8 cellular contexts compared by ENCODE assay signal in the genomic region with DNA sequence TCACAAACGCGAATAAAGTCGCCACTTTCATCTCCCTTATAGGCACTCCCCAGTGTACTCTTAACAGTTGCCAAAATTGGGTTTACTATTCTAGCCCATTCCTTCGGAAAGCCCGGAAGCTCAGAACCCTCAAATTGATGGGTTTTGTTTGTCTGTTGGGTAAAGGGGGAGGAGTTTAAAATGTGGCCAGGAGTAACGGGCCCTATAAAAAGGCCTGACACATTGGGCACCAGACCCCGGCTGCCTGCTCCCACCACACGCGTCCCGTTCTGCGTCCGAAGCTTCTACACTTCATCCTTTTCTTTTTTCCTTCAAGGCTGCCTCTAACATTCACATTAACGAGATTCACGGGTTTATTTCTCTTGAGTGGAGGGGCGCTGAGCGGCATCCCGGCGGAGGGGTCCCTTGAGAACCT. TPM values are rescaled to one million over a fixed set of nuclear protein-coding genes. Genes with fewer than 3 reads are reported as not detected.
A peak's percentile ranks its signal among the peaks of the same experiment; 100 is the strongest.
DNase-seq lines count a peak whose midpoint lies in the region; TF ChIP-seq lines count a peak whose summit lies in the region.

No MANE protein-coding gene starts in this region.

- H3K9ac ChIP-seq in SU-DHL-6 (ENCODE audit: low read length) (peak overlapping the region; percentile 68), subcutaneous abdominal adipose tissue (ENCODE audit: low read length in 5 of 5) (peak overlapping the region in 3 of 5 donors; percentile 58 to 89 (median 70))

- CTCF ChIA-PET in GM10248 (lab: Yijun Ruan, JAX) = interaction anchor here (0.7 to 17.8 kb wide), 45 partner anchors 10 to 229 kb away, joined by 3 to 260 read pairs (median 4); a partner anchor contains a TSS

- no peaks in the 10 kb centered on the region for H3K27me3 ChIP-seq in SU-DHL-6 (ENCODE audit: low read length)
- H3K27me3 ChIP-seq in hepatocyte = no peaks in the 10 kb centered on the region
- H3K27me3 ChIP-seq in subcutaneous abdominal adipose tissue (ENCODE audit: control insufficient read depth in 5 of 5, insufficient read depth in 4 of 5, low read length in 5 of 5) = no peaks in the 10 kb centered on the region

- H3K9me2 ChIP-seq in SU-DHL-6 (replicated peaks; ENCODE audit: insufficient read depth, low read length) (no peaks in the 10 kb centered on the region), hepatocyte (replicated peaks; ENCODE audit: insufficient read depth) (no peaks in the 10 kb centered on the region)

- TF ChIP-seq CTCF in SU-DHL-6 (IDR thresholded peaks at IDR 0.05; ENCODE audit: insufficient read depth, low read length, poor library complexity, severe bottlenecking) = no peak
- no peak for TF ChIP-seq CTCF in hepatocyte (IDR thresholded peaks at IDR 0.05; ENCODE audit: poor library complexity)
- TF ChIP-seq CTCF in GM10248 (IDR thresholded peaks at IDR 0.05; ENCODE audit: control extremely low read depth, extremely low read depth, low read depth, missing control alignments) = no peak

- H3K9me3 ChIP-seq in SU-DHL-6 (ENCODE audit: insufficient read depth, low read length) (no peaks in the 10 kb centered on the region), hepatocyte (ENCODE audit: low read depth) (no peaks in the 10 kb centered on the region), subcutaneous abdominal adipose tissue (ENCODE audit: control insufficient read depth in 5 of 5, low read length in 5 of 5) (no peaks in the 10 kb centered on the region)

- peaks cover 3% of the 10 kb centered on the region; the same call in 1 of the 2 replicates for H3F3A ChIP-seq in SU-DHL-6 (ENCODE audit: insufficient read depth)

- peaks cover 25% of the 10 kb centered on the region for H3K4me1 Mint-ChIP-seq in activated naive CD4-positive, alpha-beta T cell treated with anti-CD3 and anti-CD28 coated beads, Interleukin-2, amount 50 U/mL, for 24 hours

- peaks cover 3% of the 10 kb centered on the region for H3K4me1 ChIP-seq in hepatocyte (ENCODE audit: insufficient read depth)
- peaks cover 2 to 13% (median 11%) of the 10 kb centered on the region in 5 donors for H3K4me1 ChIP-seq in subcutaneous abdominal adipose tissue (ENCODE audit: control insufficient read depth in 5 of 5, insufficient read depth in 5 of 5, low read length in 5 of 5)

- peak overlapping the region; percentile 91 for H3K27ac Mint-ChIP-seq in activated naive CD4-positive, alpha-beta T cell treated with anti-CD3 and anti-CD28 coated beads, Interleukin-2, amount 50 U/mL, for 24 hours

- H3K36me3 ChIP-seq in SU-DHL-6 (ENCODE audit: low read length) = no peaks in the 10 kb centered on the region
- no peaks in the 10 kb centered on the region for H3K36me3 ChIP-seq in hepatocyte (replicated peaks; ENCODE audit: insufficient read depth, low read depth)
- H3K36me3 ChIP-seq in subcutaneous abdominal adipose tissue (ENCODE audit: control insufficient read depth in 5 of 5, insufficient read depth in 5 of 5, low read length in 5 of 5) = peaks cover 14 to 19% (median 15%) of the 10 kb centered on the region in 5 donors

- no peak for DNase-seq in activated naive CD4-positive, alpha-beta T cell treated with Interleukin-2 at 50 U/mL for 16 hours
- no peak for DNase-seq in hepatocyte (ENCODE audit: low spot score)
- DNase-seq in H4 (ENCODE audit: low spot score) = no peak
- DNase-seq in GM10248 (ENCODE audit: extremely low spot score) = no peak
- DNase-seq in NCI-H524 (lab: John Stamatoyannopoulos, UW) = no peak

- no peak overlapping the region for H3K27ac ChIP-seq in SU-DHL-6 (ENCODE audit: low read depth, low read length)
- peak overlapping the region; percentile 94 for H3K27ac ChIP-seq in hepatocyte
- peak overlapping the region; percentile 69 for H3K27ac ChIP-seq in subcutaneous abdominal adipose tissue (ENCODE audit: low read depth, low read length)

- H3K4me3 ChIP-seq in SU-DHL-6 (ENCODE audit: insufficient read depth, low read length, poor library complexity, severe bottlenecking) (peak overlapping the region; percentile 66), hepatocyte (peak overlapping the region; percentile 62), subcutaneous abdominal adipose tissue (ENCODE audit: low read depth in 1 of 5, low read length in 5 of 5) (peak overlapping the region; percentile 51 to 86 (median 80))

- H3K79me2 ChIP-seq in SU-DHL-6 (ENCODE audit: insufficient read depth, low read length) (no peaks in the 10 kb centered on the region), hepatocyte (peaks cover 10% of the 10 kb centered on the region)

- peaks cover 2% of the 10 kb centered on the region for H3K36me3 Mint-ChIP-seq in activated naive CD4-positive, alpha-beta T cell treated with anti-CD3 and anti-CD28 coated beads, Interleukin-2, amount 50 U/mL, for 24 hours

- H3K4me2 ChIP-seq in SU-DHL-6 (ENCODE audit: low read depth, low read length, poor library complexity, severe bottlenecking) (peak overlapping the region; percentile 69), hepatocyte (peak overlapping the region; percentile 78)

- H3K9me3 Mint-ChIP-seq in activated naive CD4-positive, alpha-beta T cell treated with anti-CD3 and anti-CD28 coated beads, Interleukin-2, amount 50 U/mL, for 24 hours = no peaks in the 10 kb centered on the region

- no peaks in the 10 kb centered on the region for H4K20me1 ChIP-seq in SU-DHL-6 (ENCODE audit: low read depth, low read length)
- no peaks in the 10 kb centered on the region for H4K20me1 ChIP-seq in hepatocyte (ENCODE audit: insufficient read depth, poor library complexity, severe bottlenecking)

- H3K27me3 Mint-ChIP-seq in activated naive CD4-positive, alpha-beta T cell treated with anti-CD3 and anti-CD28 coated beads, Interleukin-2, amount 50 U/mL, for 24 hours = no peaks in the 10 kb centered on the region

- POLR2A ChIA-PET in GM10248 (lab: Yijun Ruan, JAX) = no interaction called here

- H3K4me3 Mint-ChIP-seq in activated naive CD4-positive, alpha-beta T cell treated with anti-CD3 and anti-CD28 coated beads, Interleukin-2, amount 50 U/mL, for 24 hours = peak overlapping the region; percentile 94

- WGBS in hepatocyte (ENCODE audit: low lambda C conversion rate, missing lambda C conversion rate) = 19% methylated on average over 18 of the region's 18 CpGs

- H2AFZ ChIP-seq in SU-DHL-6 (ENCODE audit: low read depth, low read length, severe bottlenecking) (peak overlapping the region; percentile 59), hepatocyte (peak overlapping the region; percentile 56)

RNA-seq across cellular contexts. Expression of a gene that starts 0.8 kb away (rescaled TPM):
- total RNA-seq in hepatocyte = 27.8 and 28.2 TPM in 2 replicates
- polyA plus RNA-seq in hepatocyte = 18.1 and 18.2 TPM in 2 replicates
- 20.9 and 27.4 TPM in 2 replicates for total RNA-seq in H4 (2014; rRNA removed; shearing (Covaris generic))

RNA-seq across cellular contexts. Expression of a gene that starts 10.1 kb away (rescaled TPM):
- total RNA-seq in hepatocyte = 1.4 and 1.5 TPM in 2 replicates
- 0.80 and 1.1 TPM in 2 replicates for polyA plus RNA-seq in hepatocyte
- 0.12 TPM in 1 of 2 replicates, not detected in the other for total RNA-seq in H4 (2014; rRNA removed; shearing (Covaris generic))

RNA-seq across cellular contexts. Expression of a gene that starts 16.9 kb away (rescaled TPM):
- total RNA-seq in hepatocyte = 25.8 and 34.0 TPM in 2 replicates
- polyA plus RNA-seq in hepatocyte = 49.4 and 50.8 TPM in 2 replicates
- 10.8 and 13.3 TPM in 2 replicates for total RNA-seq in H4 (2014; rRNA removed; shearing (Covaris generic))

RNA-seq across cellular contexts. Expression of a gene that starts 18.3 kb away (rescaled TPM):
- total RNA-seq in hepatocyte = 89.1 and 93.3 TPM in 2 replicates
- 81.0 and 90.7 TPM in 2 replicates for polyA plus RNA-seq in hepatocyte
- 52.8 and 53.3 TPM in 2 replicates for total RNA-seq in H4 (2014; rRNA removed; shearing (Covaris generic))

RNA-seq across cellular contexts. Expression of a gene that starts 46.8 kb away (rescaled TPM):
- total RNA-seq in hepatocyte = 38.7 and 58.1 TPM in 2 replicates
- polyA plus RNA-seq in hepatocyte = 55.1 and 65.4 TPM in 2 replicates
- total RNA-seq in H4 (2014; rRNA removed; shearing (Covaris generic)) = 22.7 and 37.4 TPM in 2 replicates
